Comparison of ENCODE assay signal across 14 cellular contexts in the genomic region with DNA sequence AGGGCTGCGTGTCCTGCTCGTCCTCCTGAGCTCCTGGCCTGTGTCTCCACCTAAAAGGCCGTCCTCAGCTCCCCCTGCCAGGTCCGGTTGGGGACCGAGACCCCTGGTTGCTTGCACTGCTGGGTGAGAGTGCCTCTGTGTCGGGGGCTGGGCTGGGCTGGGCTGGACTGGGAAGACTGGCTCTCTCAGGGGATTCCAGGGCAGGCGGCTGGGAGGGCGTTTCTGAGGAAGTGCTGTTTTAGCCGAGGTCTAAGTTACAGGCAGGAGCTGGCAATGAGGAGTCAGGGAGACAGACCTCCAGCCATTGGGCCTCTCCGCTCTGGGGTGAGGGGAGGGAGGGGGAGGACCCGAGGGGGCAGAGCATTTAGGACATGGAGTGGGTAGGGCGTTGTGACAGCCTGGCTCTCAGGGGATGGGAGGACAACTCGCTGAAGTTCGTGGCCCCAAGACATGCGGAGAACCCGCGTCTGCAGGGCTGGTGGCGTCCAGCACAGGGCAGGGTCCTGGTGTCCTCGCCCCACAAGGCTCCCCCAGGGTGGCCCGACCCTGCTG. TPM values are rescaled to one million over a fixed set of nuclear protein-coding genes. Genes with fewer than 3 reads are reported as not detected.
DNase-seq lines count a peak whose midpoint lies in the region; ATAC-seq and TF ChIP-seq lines count a peak whose summit lies in the region.
"Had no signal": no experiment of that assay in that cellular context is flagged by ENCODE, and none has a peak within 500 bp of the region (broad histone marks: within the 10 kb centered on the region; RNA-seq: fewer than 3 reads in every experiment).

No MANE protein-coding gene starts in this region.

- in situ Hi-C loops in GM23248 (cut with MboI) = no loop called here

- 17 to 22% methylated on average over 17 to 20 of the region's 20 CpGs for WGBS in GM23248 (ENCODE audit: low coverage in 1 of 2, low lambda C conversion rate in 2 of 2, missing lambda C conversion rate in 2 of 2), 2 experiments
- 64 to 81% (median 73%) methylated on average over 6 to 20 of the region's 20 CpGs for WGBS in adrenal gland, 4 donors
- WGBS in smooth muscle cell (ENCODE audit: low lambda C conversion rate) = 57% methylated on average over 18 of the region's 20 CpGs

- peak; percentile 58 for ATAC-seq in left ventricle myocardium superior
- no peak for ATAC-seq in GM21723 (IDR thresholded peaks at IDR 0.05; ENCODE audit: unreplicated experiment)
- no peak for ATAC-seq in PC-3

- H3F3A ChIP-seq in GM23248 (ENCODE audit: insufficient read depth) (peaks cover 5% of the 10 kb centered on the region; the same call in 1 of the 2 replicates), smooth muscle cell (ENCODE audit: low read depth) (no peaks in the 10 kb centered on the region), PC-3 (ENCODE audit: low read length, unreplicated experiment) (no peaks in the 10 kb centered on the region)

- H3K27me3 ChIP-seq in GM23248 (replicated peaks; ENCODE audit: insufficient read depth) (no peaks in the 10 kb centered on the region), adrenal gland (no peaks in the 10 kb centered on the region), smooth muscle cell (ENCODE audit: low read depth) (no peaks in the 10 kb centered on the region), PC-3 (ENCODE audit: low read length) (no peaks in the 10 kb centered on the region)

- H2AFZ ChIP-seq in GM23248 (no peak overlapping the region), smooth muscle cell (ENCODE audit: low read depth) (no peak overlapping the region), PC-3 (ENCODE audit: low read length) (no peak overlapping the region)

- TF ChIP-seq CTCF in adrenal gland (IDR thresholded peaks at IDR 0.05) (no peak), smooth muscle cell (IDR thresholded peaks at IDR 0.05; ENCODE audit: borderline replicate concordance, insufficient read depth, poor library complexity, severe bottlenecking) (no peak), PC-3 (conservative IDR thresholded peaks at IDR 0.05; ENCODE audit: low read depth, low read length) (no peak)

- intact Hi-C loops in adrenal gland (cut with DNase I) = no loop called here
- intact Hi-C loops in left ventricle myocardium superior (cut with micrococcal nuclease) = no loop called here
- intact Hi-C loops in PC-3 (cut with micrococcal nuclease) = no loop called here

- H3K36me3 ChIP-seq in GM23248 (ENCODE audit: low read depth) = no peaks in the 10 kb centered on the region
- no peaks in the 10 kb centered on the region for H3K36me3 ChIP-seq in adrenal gland (replicated peaks in 1 of 2)
- H3K36me3 ChIP-seq in smooth muscle cell (ENCODE audit: low read depth) = no peaks in the 10 kb centered on the region
- no peaks in the 10 kb centered on the region for H3K36me3 ChIP-seq in PC-3 (ENCODE audit: low read depth, low read length)

- POLR2A ChIA-PET in PC-3 (lab: Charles Lee; ENCODE audit: unreplicated experiment) = no interaction called here

- CTCF ChIA-PET in PC-3 (lab: Charles Lee) = no interaction called here

- H4K20me1 ChIP-seq in GM23248 (ENCODE audit: insufficient read depth) = no peaks in the 10 kb centered on the region
- H4K20me1 ChIP-seq in smooth muscle cell (ENCODE audit: low read depth) = peaks cover 90% of the 10 kb centered on the region
- peaks cover 9% of the 10 kb centered on the region; the same call in 1 of the 2 replicates for H4K20me1 ChIP-seq in PC-3 (ENCODE audit: low read length)

- H3K9me3 ChIP-seq in GM23248 (ENCODE audit: low read depth) (no peaks in the 10 kb centered on the region), adrenal gland (replicated peaks in 1 of 3) (no peaks in the 10 kb centered on the region), smooth muscle cell (replicated peaks; ENCODE audit: low read depth) (no peaks in the 10 kb centered on the region), PC-3 (ENCODE audit: low read length) (no peaks in the 10 kb centered on the region)

- H3K9me2 ChIP-seq in GM23248 (ENCODE audit: insufficient read depth) (no peaks in the 10 kb centered on the region), PC-3 (replicated peaks; ENCODE audit: low read length) (no peaks in the 10 kb centered on the region)

- H3K4me2 ChIP-seq in GM23248 (ENCODE audit: unreplicated experiment) (peak overlapping the region; percentile 41), smooth muscle cell (no peak overlapping the region), PC-3 (ENCODE audit: low read length) (no peak overlapping the region)

- BruUV-seq in PC-3 (replicated peaks; lab: Mats Ljungman, UMichigan) = no TSS peak

- DNase-seq in GM23248 = peak; percentile 56
- DNase-seq in adrenal gland = no peak
- peak; percentile 55 for DNase-seq in left ventricle myocardium superior
- DNase-seq in smooth muscle cell (lab: John Stamatoyannopoulos, UW; ENCODE audit: unreplicated experiment) = no peak
- no peak for DNase-seq in superior temporal gyrus (ENCODE audit: extremely low spot score)
- no peak for DNase-seq in HPDE6-E6E7 (ENCODE audit: extremely low spot score)
- DNase-seq in PC-3 = no peak
- DNase-seq: activated CD4-positive, alpha-beta T cell treated with anti-CD3 and anti-CD28 coated beads for 4 hours; DMS153; KG1; SHP77 treated with DMSO at 0.1 percent for 48 hours; stimulated activated CD4-positive, alpha-beta T cell treated with anti-CD3 and anti-CD28 coated beads, Interleukin-12 subunit alpha, Interleukin-12 subunit beta, amount 100 ng/mL, for 4 hours had no signal

- no peak for TF ChIP-seq POLR2A in adrenal gland (IDR thresholded peaks at IDR 0.05)

- peak overlapping the region; percentile 63 for H3K9ac ChIP-seq in GM23248
- H3K9ac ChIP-seq in smooth muscle cell (ENCODE audit: low read depth) = no peak overlapping the region
- no peak overlapping the region for H3K9ac ChIP-seq in PC-3 (ENCODE audit: low read length)

- H3K79me2 ChIP-seq in GM23248 (ENCODE audit: insufficient read depth) (peaks cover 100% of the 10 kb centered on the region), smooth muscle cell (ENCODE audit: low read depth) (peaks cover 94% of the 10 kb centered on the region), PC-3 (ENCODE audit: low read length) (peaks cover 74% of the 10 kb centered on the region)

- H3K4me3 ChIP-seq in GM23248 (no peak overlapping the region), adrenal gland (no peak overlapping the region), smooth muscle cell (no peak overlapping the region), PC-3 (ENCODE audit: low read length) (no peak overlapping the region)

- H3K27ac ChIP-seq in GM23248 = peak overlapping the region; percentile 34; the same call in 1 of the 2 replicates
- H3K27ac ChIP-seq in adrenal gland = peak overlapping the region in 3 of 5 donors; percentile 31 to 91 (median 60)
- peak overlapping the region; percentile 12 for H3K27ac ChIP-seq in smooth muscle cell (ENCODE audit: low read depth)
- no peak overlapping the region for H3K27ac ChIP-seq in PC-3 (ENCODE audit: low read length)
- H3K27ac ChIP-seq: epithelial cell of prostate had no signal

- H3K4me1 ChIP-seq in GM23248 (ENCODE audit: insufficient read depth) (peaks cover 34% of the 10 kb centered on the region), adrenal gland (replicated peaks in 1 of 2) (peaks cover 58 to 78% of the 10 kb centered on the region in 2 donors), smooth muscle cell (ENCODE audit: low read depth) (peaks cover 20% of the 10 kb centered on the region), PC-3 (ENCODE audit: insufficient read depth, low read length) (no peaks in the 10 kb centered on the region)

RNA-seq across cellular contexts. Expression of gene FOXK1, which starts 20.9 kb away (rescaled TPM):
- total RNA-seq in GM23248 (2014; rRNA removed; shearing (Covaris generic)) = 16.4 and 21.4 TPM in 2 replicates
- polyA plus RNA-seq in GM23248 (2016; fragmentation: Nextera tagmentation; extraction: Ambion mirVana) = 7.4 and 8.5 TPM in 2 replicates
- total RNA-seq in adrenal gland = 10 to 100 TPM; 28.4 to 63.1 (median 42.5) TPM
- polyA plus RNA-seq in adrenal gland = 10 to 100 TPM in 1 of 3 donors, 1 to 10 TPM in 2; 4.8 to 21.3 (median 9.0) TPM
- 17.7 TPM for total RNA-seq in left ventricle myocardium superior
- 10.4 and 11.6 TPM in 2 replicates for total RNA-seq in smooth muscle cell
- polyA plus RNA-seq in smooth muscle cell = 6.0 and 8.5 TPM in 2 replicates
- 13.2 and 22.8 TPM in 2 replicates for total RNA-seq in PC-3 (2014; rRNA removed)

Comparison
In these comparisons a context has a peak if more than half of its experiments do, and no peak if none do; other contexts are left out.
1. DNase-seq: peak in GM23248 (single experiment) and left ventricle myocardium superior (single experiment); none in adrenal gland (0 of 7), smooth muscle cell (single experiment), superior temporal gyrus (single experiment), HPDE6-E6E7 (single experiment) and PC-3 (single experiment).